9 cellular contexts compared by ENCODE assay signal in the genomic region with DNA sequence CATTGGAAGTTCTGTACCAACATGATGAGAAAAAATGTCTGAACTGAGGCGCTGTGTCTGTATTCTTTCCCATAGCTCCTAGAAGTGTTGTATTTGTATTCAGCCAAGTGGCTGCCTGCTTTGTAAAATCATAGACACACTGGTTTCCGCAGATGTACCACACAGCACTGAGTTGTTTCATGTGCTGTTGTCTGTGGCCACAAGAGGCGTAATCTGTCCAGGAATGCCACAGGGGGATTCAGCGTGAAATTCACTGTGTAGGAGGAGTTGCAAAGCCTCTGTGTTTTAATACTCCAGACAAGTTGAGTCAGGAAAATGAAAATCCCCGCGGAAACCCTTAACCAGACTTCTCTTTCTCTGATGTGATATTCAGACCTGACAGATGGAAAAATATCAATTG.
DNase-seq lines count a peak whose midpoint lies in the region; ATAC-seq, FAIRE-seq and TF ChIP-seq lines count a peak whose summit lies in the region.
"Had no signal": no experiment of that assay in that cellular context is flagged by ENCODE, and none has a peak within 500 bp of the region (broad histone marks: within the 10 kb centered on the region; RNA-seq: fewer than 3 reads in every experiment).

No MANE protein-coding gene starts in this region.

- no peak overlapping the region for H2BK15ac ChIP-seq in mesenchymal stem cell (ENCODE audit: low read depth, poor library complexity, severe bottlenecking)

- DNase-seq in COR-L47 (lab: John Stamatoyannopoulos, UW) = peak; percentile 2
- DNase-seq in NCI-H69 (lab: John Stamatoyannopoulos, UW) = peak; percentile 7
- DNase-seq in cardiac fibroblast (ENCODE audit: low read depth in 2 of 2) = peak; percentile 10 to 53
- DNase-seq in mesenchymal stem cell = peak; percentile 17
- no peak for DNase-seq in HTR-8/SVneo (ENCODE audit: insufficient read length, low spot score)
- DNase-seq: dermis blood vessel endothelial cell had no signal

- no peak overlapping the region for H3K9ac ChIP-seq in mesenchymal stem cell (ENCODE audit: low read length)

- no peak overlapping the region for H2BK12ac ChIP-seq in mesenchymal stem cell (ENCODE audit: low read length in 2 of 2)

- H3K4me2 ChIP-seq in mesenchymal stem cell (ENCODE audit: low read length, poor library complexity, severe bottlenecking) = no peak overlapping the region

- H3K4ac ChIP-seq in mesenchymal stem cell (ENCODE audit: low read depth in 1 of 2, low read length in 2 of 2) = no peak overlapping the region

- no peaks in the 10 kb centered on the region for H3K4me1 ChIP-seq in mesenchymal stem cell (ENCODE audit: control insufficient read depth, insufficient read depth, low read depth, low read length)

- no peak overlapping the region for H2BK120ac ChIP-seq in mesenchymal stem cell (ENCODE audit: low read depth, low read length)

- no peak overlapping the region for H4K91ac ChIP-seq in mesenchymal stem cell (ENCODE audit: low read length)

- peak; percentile 61 for TF ChIP-seq CTCF in cardiac fibroblast (IDR thresholded peaks at IDR 0.05; ENCODE audit: low read depth, low read length)

- H3K27me3 ChIP-seq in mesenchymal stem cell (ENCODE audit: control insufficient read depth in 1 of 2, insufficient read depth in 1 of 2, low read length in 2 of 2) = no peaks in the 10 kb centered on the region

- H3K23ac ChIP-seq in mesenchymal stem cell (ENCODE audit: low read length in 2 of 2) = no peak overlapping the region

- H3K9me3 ChIP-seq in mesenchymal stem cell (ENCODE audit: control insufficient read depth, low read length) = no peaks in the 10 kb centered on the region

- H3K79me1 ChIP-seq in mesenchymal stem cell (replicated peaks; ENCODE audit: low read length, poor library complexity, severe bottlenecking) = no peaks in the 10 kb centered on the region

- H2AFZ ChIP-seq in mesenchymal stem cell (ENCODE audit: low read depth, low read length) = no peak overlapping the region

- no peak overlapping the region for H2AK5ac ChIP-seq in mesenchymal stem cell (ENCODE audit: low read length, severe bottlenecking)

- WGBS in mesenchymal stem cell = 78% methylated on average over 4 of the region's 6 CpGs

- H3K14ac ChIP-seq in mesenchymal stem cell (ENCODE audit: low read length in 2 of 2) = no peak overlapping the region

- no peak overlapping the region for H3K27ac ChIP-seq in mesenchymal stem cell (ENCODE audit: low read length, poor library complexity, severe bottlenecking)

- H3K36me3 ChIP-seq in mesenchymal stem cell (ENCODE audit: control insufficient read depth in 1 of 2, insufficient read depth in 2 of 2, low read depth in 1 of 2, low read length in 2 of 2) = no peaks in the 10 kb centered on the region

- no peak overlapping the region for H2BK5ac ChIP-seq in mesenchymal stem cell (ENCODE audit: low read depth, low read length, poor library complexity, severe bottlenecking)

- no peak overlapping the region for H3K18ac ChIP-seq in mesenchymal stem cell (ENCODE audit: low read depth in 1 of 2, low read length in 2 of 2)

- H3K4me3 ChIP-seq in cardiac fibroblast (replicated peaks in 1 of 2; ENCODE audit: low read depth in 2 of 2, low read length in 2 of 2) (no peak overlapping the region), mesenchymal stem cell (ENCODE audit: insufficient read depth in 1 of 2, low read depth in 1 of 2, low read length in 2 of 2) (no peak overlapping the region)

- no peak for FAIRE-seq in HTR-8/SVneo (lab: Jason Lieb, UNC)

- ATAC-seq in GM18861 (IDR thresholded peaks at IDR 0.05; ENCODE audit: unreplicated experiment) = no peak
- no peak for ATAC-seq in GM19397 (IDR thresholded peaks at IDR 0.05; ENCODE audit: unreplicated experiment)
- ATAC-seq in GM19463 (IDR thresholded peaks at IDR 0.05; ENCODE audit: unreplicated experiment) = no peak

- no peak overlapping the region for H4K8ac ChIP-seq in mesenchymal stem cell (ENCODE audit: low read length)
